2 cellular contexts compared by ENCODE assay signal in the genomic region with DNA sequence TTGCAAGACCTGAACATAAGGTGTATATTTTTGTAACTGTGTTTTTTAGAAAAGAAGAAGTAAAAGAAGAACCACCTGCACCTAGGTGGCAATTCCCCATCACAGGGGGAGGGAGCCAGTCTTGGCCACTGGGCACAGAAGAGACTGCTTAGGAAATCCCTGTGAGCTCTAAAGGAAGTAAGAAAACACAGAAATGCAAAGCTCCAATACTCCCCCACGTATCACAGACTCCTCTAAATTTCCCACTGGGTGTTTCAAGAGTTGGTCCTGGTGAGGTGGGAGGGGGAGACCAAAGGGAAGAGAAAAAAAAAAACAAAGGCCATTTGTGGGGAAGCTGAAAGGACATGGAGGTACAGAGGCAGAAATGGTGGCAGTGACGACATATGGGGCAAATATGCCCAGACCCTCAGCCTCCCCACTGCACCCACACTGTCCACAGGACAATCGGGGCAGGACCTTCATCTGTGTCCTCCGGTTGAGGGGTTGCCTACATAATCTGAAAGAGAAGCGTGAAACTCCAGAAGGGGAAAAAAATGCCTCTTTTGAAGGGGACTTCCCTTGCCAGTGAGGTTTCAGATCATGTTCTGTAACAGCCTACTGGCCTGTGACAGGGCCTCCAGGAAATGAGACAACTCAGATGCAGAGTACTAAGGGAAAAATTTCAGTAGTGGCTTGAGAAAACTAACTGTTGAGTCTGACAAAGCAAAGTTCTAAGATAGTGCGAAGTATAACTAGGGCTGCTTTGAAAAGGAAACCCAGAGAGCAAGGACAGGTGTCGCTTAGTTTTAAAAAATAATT.
TF ChIP-seq lines count a peak whose summit lies in the region.

No MANE protein-coding gene starts in this region.

TF ChIP-seq in GM23338, 12 proteins besides CTCF, POLR2A, EP300 and RAD21 (continued from another document):
- TF ChIP-seq, protein P1, sequence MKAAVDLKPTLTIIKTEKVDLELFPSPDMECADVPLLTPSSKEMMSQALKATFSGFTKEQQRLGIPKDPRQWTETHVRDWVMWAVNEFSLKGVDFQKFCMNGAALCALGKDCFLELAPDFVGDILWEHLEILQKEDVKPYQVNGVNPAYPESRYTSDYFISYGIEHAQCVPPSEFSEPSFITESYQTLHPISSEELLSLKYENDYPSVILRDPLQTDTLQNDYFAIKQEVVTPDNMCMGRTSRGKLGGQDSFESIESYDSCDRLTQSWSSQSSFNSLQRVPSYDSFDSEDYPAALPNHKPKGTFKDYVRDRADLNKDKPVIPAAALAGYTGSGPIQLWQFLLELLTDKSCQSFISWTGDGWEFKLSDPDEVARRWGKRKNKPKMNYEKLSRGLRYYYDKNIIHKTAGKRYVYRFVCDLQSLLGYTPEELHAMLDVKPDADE (IDR thresholded peaks at IDR 0.05) = no peak
- no peak for TF ChIP-seq EZH2phosphoT487 (IDR thresholded peaks at IDR 0.05; ENCODE audit: unreplicated experiment)
TF ChIP-seq in GM23338: peak in this region for 0.

TF ChIP-seq in WTC11, 78 proteins besides CTCF, POLR2A, EP300 and RAD21 (continued from another document):
- TF ChIP-seq, protein P2, sequence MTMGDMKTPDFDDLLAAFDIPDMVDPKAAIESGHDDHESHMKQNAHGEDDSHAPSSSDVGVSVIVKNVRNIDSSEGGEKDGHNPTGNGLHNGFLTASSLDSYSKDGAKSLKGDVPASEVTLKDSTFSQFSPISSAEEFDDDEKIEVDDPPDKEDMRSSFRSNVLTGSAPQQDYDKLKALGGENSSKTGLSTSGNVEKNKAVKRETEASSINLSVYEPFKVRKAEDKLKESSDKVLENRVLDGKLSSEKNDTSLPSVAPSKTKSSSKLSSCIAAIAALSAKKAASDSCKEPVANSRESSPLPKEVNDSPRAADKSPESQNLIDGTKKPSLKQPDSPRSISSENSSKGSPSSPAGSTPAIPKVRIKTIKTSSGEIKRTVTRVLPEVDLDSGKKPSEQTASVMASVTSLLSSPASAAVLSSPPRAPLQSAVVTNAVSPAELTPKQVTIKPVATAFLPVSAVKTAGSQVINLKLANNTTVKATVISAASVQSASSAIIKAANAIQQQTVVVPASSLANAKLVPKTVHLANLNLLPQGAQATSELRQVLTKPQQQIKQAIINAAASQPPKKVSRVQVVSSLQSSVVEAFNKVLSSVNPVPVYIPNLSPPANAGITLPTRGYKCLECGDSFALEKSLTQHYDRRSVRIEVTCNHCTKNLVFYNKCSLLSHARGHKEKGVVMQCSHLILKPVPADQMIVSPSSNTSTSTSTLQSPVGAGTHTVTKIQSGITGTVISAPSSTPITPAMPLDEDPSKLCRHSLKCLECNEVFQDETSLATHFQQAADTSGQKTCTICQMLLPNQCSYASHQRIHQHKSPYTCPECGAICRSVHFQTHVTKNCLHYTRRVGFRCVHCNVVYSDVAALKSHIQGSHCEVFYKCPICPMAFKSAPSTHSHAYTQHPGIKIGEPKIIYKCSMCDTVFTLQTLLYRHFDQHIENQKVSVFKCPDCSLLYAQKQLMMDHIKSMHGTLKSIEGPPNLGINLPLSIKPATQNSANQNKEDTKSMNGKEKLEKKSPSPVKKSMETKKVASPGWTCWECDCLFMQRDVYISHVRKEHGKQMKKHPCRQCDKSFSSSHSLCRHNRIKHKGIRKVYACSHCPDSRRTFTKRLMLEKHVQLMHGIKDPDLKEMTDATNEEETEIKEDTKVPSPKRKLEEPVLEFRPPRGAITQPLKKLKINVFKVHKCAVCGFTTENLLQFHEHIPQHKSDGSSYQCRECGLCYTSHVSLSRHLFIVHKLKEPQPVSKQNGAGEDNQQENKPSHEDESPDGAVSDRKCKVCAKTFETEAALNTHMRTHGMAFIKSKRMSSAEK (CRISPR knock-in tag; IDR thresholded peaks at IDR 0.05; ENCODE audit: borderline replicate concordance) = no peak
- TF ChIP-seq, protein P3, sequence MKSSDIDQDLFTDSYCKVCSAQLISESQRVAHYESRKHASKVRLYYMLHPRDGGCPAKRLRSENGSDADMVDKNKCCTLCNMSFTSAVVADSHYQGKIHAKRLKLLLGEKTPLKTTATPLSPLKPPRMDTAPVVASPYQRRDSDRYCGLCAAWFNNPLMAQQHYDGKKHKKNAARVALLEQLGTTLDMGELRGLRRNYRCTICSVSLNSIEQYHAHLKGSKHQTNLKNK (CRISPR knock-in tag; IDR thresholded peaks at IDR 0.05) = no peak
- TF ChIP-seq, protein P4, sequence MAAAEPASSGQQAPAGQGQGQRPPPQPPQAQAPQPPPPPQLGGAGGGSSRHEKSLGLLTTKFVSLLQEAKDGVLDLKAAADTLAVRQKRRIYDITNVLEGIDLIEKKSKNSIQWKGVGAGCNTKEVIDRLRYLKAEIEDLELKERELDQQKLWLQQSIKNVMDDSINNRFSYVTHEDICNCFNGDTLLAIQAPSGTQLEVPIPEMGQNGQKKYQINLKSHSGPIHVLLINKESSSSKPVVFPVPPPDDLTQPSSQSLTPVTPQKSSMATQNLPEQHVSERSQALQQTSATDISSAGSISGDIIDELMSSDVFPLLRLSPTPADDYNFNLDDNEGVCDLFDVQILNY (CRISPR knock-in tag; IDR thresholded peaks at IDR 0.05) = no peak
